18 cellular contexts compared by ENCODE assay signal in genomic region chr11:62859235-62859839, GRCh38. TPM values are rescaled to one million over a fixed set of nuclear protein-coding genes. Genes with fewer than 3 reads are reported as not detected.
DNase-seq lines count a peak whose midpoint lies in the region; ATAC-seq, FAIRE-seq and TF ChIP-seq lines count a peak whose summit lies in the region.
"Not testable (repeated sequence)": the region's sequence is repeated elsewhere in the genome, so short reads cannot be mapped to it uniquely, and the experiment has no call there.
"Had no signal": no experiment of that assay in that cellular context is flagged by ENCODE, and none has a peak within 500 bp of the region (broad histone marks: within the 10 kb centered on the region; RNA-seq: fewer than 3 reads in every experiment).

No MANE protein-coding gene starts in this region.

- TF ChIP-seq RAD21 in K562 (CRISPR knock-in tag; conservative IDR thresholded peaks at IDR 0.05 in 1 of 2, IDR thresholded peaks at IDR 0.05 in 1 of 2), result not testable (repeated sequence)

- H3K79me2 ChIP-seq in DOHH2 (ENCODE audit: control insufficient read depth, low read length), result peaks cover 99% of the 10 kb centered on the region
- peaks cover 82% of the 10 kb centered on the region for H3K79me2 ChIP-seq in Karpas-422 (ENCODE audit: low read length)
- H3K79me2 ChIP-seq in K562 (ENCODE audit: control insufficient read depth, insufficient read depth, low read length), result peaks cover 99% of the 10 kb centered on the region

- FAIRE-seq in K562 (lab: Jason Lieb, UNC), result not testable (repeated sequence)

- peak overlapping the region; percentile 19 for H3K27ac Mint-ChIP-seq in activated CD4-positive, alpha-beta T cell treated with anti-CD3 and anti-CD28 coated beads, Interleukin-2, amount 10 ng/mL, durations not matched to agents 7 days and 5 days
- H3K27ac Mint-ChIP-seq in nephron progenitor cell, result peak overlapping the region; percentile 96
- H3K27ac Mint-ChIP-seq in stimulated activated naive CD8-positive, alpha-beta T cell treated with anti-CD3 and anti-CD28 coated beads, Interleukin-15, amount 100 ng/mL, for 72 hours, result peak overlapping the region; percentile 8 to 27

- peaks cover 37% of the 10 kb centered on the region for H3F3A ChIP-seq in DOHH2 (ENCODE audit: control insufficient read depth, insufficient read depth)

- peaks cover 56% of the 10 kb centered on the region for H3K4me1 ChIP-seq in DOHH2 (ENCODE audit: control insufficient read depth, low read length)
- peaks cover 70% of the 10 kb centered on the region for H3K4me1 ChIP-seq in Karpas-422 (ENCODE audit: low read length)
- H3K4me1 ChIP-seq in K562 (replicated peaks in 1 of 2; ENCODE audit: control insufficient read depth in 2 of 2, insufficient read depth in 2 of 2, low read length in 2 of 2), result peaks cover 22 to 28% of the 10 kb centered on the region in 2 experiments; a peak in 4 of 5 replicates
- peaks cover 18% of the 10 kb centered on the region for H3K4me1 ChIP-seq in cardiac muscle cell (ENCODE audit: low read depth)

- H2AFZ ChIP-seq in Karpas-422 (ENCODE audit: low read length); K562 (ENCODE audit: low read depth, low read length): not testable (repeated sequence)

- H3K4me3 Mint-ChIP-seq in activated CD4-positive, alpha-beta T cell treated with anti-CD3 and anti-CD28 coated beads, Interleukin-2, amount 10 ng/mL, durations not matched to agents 7 days and 5 days, result not testable (repeated sequence)
- H3K4me3 Mint-ChIP-seq in nephron progenitor cell, result peak overlapping the region; percentile 63
- H3K4me3 Mint-ChIP-seq in stimulated activated naive CD8-positive, alpha-beta T cell treated with anti-CD3 and anti-CD28 coated beads, Interleukin-15, amount 100 ng/mL, for 72 hours, result peak overlapping the region in 1 of 2 donors; percentile 24

- H3K27ac ChIP-seq in DOHH2 (ENCODE audit: low read depth, low read length); Karpas-422 (ENCODE audit: low read length): not testable (repeated sequence)
- H3K27ac ChIP-seq in RWPE1 (peak overlapping the region; percentile 69), K562 (ENCODE audit: extremely low read depth, low read depth, low read length) (peak overlapping the region; percentile 63), cardiac muscle cell (peak overlapping the region; percentile 85)

- H3K9me3 Mint-ChIP-seq in activated CD4-positive, alpha-beta T cell treated with anti-CD3 and anti-CD28 coated beads, Interleukin-2, amount 10 ng/mL, durations not matched to agents 7 days and 5 days; nephron progenitor cell; stimulated activated naive CD8-positive, alpha-beta T cell treated with anti-CD3 and anti-CD28 coated beads, Interleukin-15, amount 100 ng/mL, for 72 hours: not testable (repeated sequence)

- 3% methylated on average over 11 of the region's 11 CpGs for WGBS in K562 (ENCODE audit: insufficient coverage, low coverage, missing lambda C conversion rate)

- intact Hi-C loops in K562 (cut with micrococcal nuclease), result loop anchor here (5.0 kb wide), 1 partner anchor 462 kb away; no protein-coding TSS in a partner anchor

- not testable (repeated sequence) for H3K9me1 ChIP-seq in K562 (ENCODE audit: control insufficient read depth, insufficient read depth, low read length)

- not testable (repeated sequence) for ATAC-seq in K562; stimulated activated naive CD8-positive, alpha-beta T cell treated with anti-CD3 and anti-CD28 coated beads, Interleukin-15, amount 100 ng/mL, for 72 hours

- TF ChIP-seq CTCF in DOHH2 (IDR thresholded peaks at IDR 0.05; ENCODE audit: low read depth, low read length, poor library complexity, severe bottlenecking); RWPE1 (conservative IDR thresholded peaks at IDR 0.05; ENCODE audit: low read depth); K562 (IDR thresholded peaks at IDR 0.05 in 2 of 3, conservative IDR thresholded peaks at IDR 0.05 in 1 of 3; ENCODE audit: insufficient read depth in 2 of 3, low read depth in 1 of 3, low read length in 3 of 3); cardiac muscle cell (IDR thresholded peaks at IDR 0.05; ENCODE audit: low read depth, low read length); nephron progenitor cell (IDR thresholded peaks at IDR 0.05): not testable (repeated sequence)

- not testable (repeated sequence) for H3K9me2 ChIP-seq in DOHH2 (replicated peaks; ENCODE audit: control insufficient read depth, low read length); Karpas-422 (replicated peaks; ENCODE audit: insufficient read depth, low read length)

- H3K9ac ChIP-seq in Karpas-422 (ENCODE audit: low read length), result not testable (repeated sequence)
- peak overlapping the region; percentile 53 to 85 for H3K9ac ChIP-seq in K562 (ENCODE audit: insufficient read depth in 1 of 2, low read depth in 2 of 2, low read length in 2 of 2)

- peaks cover 27% of the 10 kb centered on the region for H4K20me1 ChIP-seq in DOHH2 (ENCODE audit: control insufficient read depth, insufficient read depth, low read depth, low read length)
- H4K20me1 ChIP-seq in Karpas-422 (ENCODE audit: insufficient read depth, low read depth, low read length), result peaks cover 22% of the 10 kb centered on the region
- peaks cover 19% of the 10 kb centered on the region for H4K20me1 ChIP-seq in K562 (replicated peaks; ENCODE audit: control insufficient read depth, insufficient read depth, low read length)

- not testable (repeated sequence) for TF ChIP-seq POLR2A in K562 (conservative IDR thresholded peaks at IDR 0.05)

- CTCF ChIA-PET in RWPE1 (lab: Yijun Ruan, JAX); activated CD4-positive, alpha-beta T cell treated with anti-CD3 and anti-CD28 coated beads, Interleukin-2, amount 10 ng/mL, durations not matched to agents 7 days and 5 days (lab: Charles Lee); K562 (lab: Yijun Ruan, JAX; ENCODE audit: low intra/inter-chr PET ratio): not testable (repeated sequence)

- BruUV-seq in K562 (replicated peaks; lab: Mats Ljungman, UMichigan), result not testable (repeated sequence)

- H3K27me3 ChIP-seq in DOHH2 (ENCODE audit: control insufficient read depth, low read length); Karpas-422 (ENCODE audit: low read length); K562 (ENCODE audit: control insufficient read depth in 2 of 2, insufficient read depth in 2 of 2, low read length in 2 of 2); cardiac muscle cell: not testable (repeated sequence)

- in situ Hi-C loops in K562 (cut with MboI), result loop anchor here (25.0 kb wide), 1 partner anchor 472 kb away; no protein-coding TSS in a partner anchor

- peak overlapping the region; percentile 91 for H3K4me2 ChIP-seq in DOHH2 (ENCODE audit: low read length)
- peak overlapping the region; percentile 27 for H3K4me2 ChIP-seq in Karpas-422 (ENCODE audit: low read depth, low read length, poor library complexity, severe bottlenecking)
- peak overlapping the region; percentile 76 for H3K4me2 ChIP-seq in K562 (ENCODE audit: insufficient read depth, low read length)

- not testable (repeated sequence) for H3K4me3 ChIP-seq in DOHH2 (ENCODE audit: low read length); Karpas-422 (ENCODE audit: low read length); cardiac muscle cell
- peak overlapping the region; percentile 74 for H3K4me3 ChIP-seq in K562

- H3K4me1 Mint-ChIP-seq in activated CD4-positive, alpha-beta T cell treated with anti-CD3 and anti-CD28 coated beads, Interleukin-2, amount 10 ng/mL, durations not matched to agents 7 days and 5 days, result peaks cover 61% of the 10 kb centered on the region
- H3K4me1 Mint-ChIP-seq in nephron progenitor cell, result peaks cover 76% of the 10 kb centered on the region
- peaks cover 68% of the 10 kb centered on the region for H3K4me1 Mint-ChIP-seq in stimulated activated naive CD8-positive, alpha-beta T cell treated with anti-CD3 and anti-CD28 coated beads, Interleukin-15, amount 100 ng/mL, for 72 hours

- not testable (repeated sequence) for H3K9me3 ChIP-seq in DOHH2 (ENCODE audit: control insufficient read depth, insufficient read depth, low read length); Karpas-422 (ENCODE audit: low read length); K562 (replicated peaks; ENCODE audit: control insufficient read depth, insufficient read depth, low read depth, low read length); cardiac muscle cell (ENCODE audit: low read depth)

- POLR2A ChIA-PET in RWPE1 (lab: Yijun Ruan, JAX; ENCODE audit: low non-redundant PET); activated CD4-positive, alpha-beta T cell treated with anti-CD3 and anti-CD28 coated beads, Interleukin-2, amount 10 ng/mL, durations not matched to agents 7 days and 5 days (lab: Charles Lee): not testable (repeated sequence)
- POLR2A ChIA-PET in K562 (lab: Yijun Ruan, JAX), result interaction anchor here (0.7 kb wide), 1 partner anchor 19 kb away, joined by 3 read pairs; no protein-coding TSS in a partner anchor

- peaks cover 14% of the 10 kb centered on the region for H3K36me3 Mint-ChIP-seq in activated CD4-positive, alpha-beta T cell treated with anti-CD3 and anti-CD28 coated beads, Interleukin-2, amount 10 ng/mL, durations not matched to agents 7 days and 5 days (ENCODE audit: low read depth)
- H3K36me3 Mint-ChIP-seq in nephron progenitor cell (ENCODE audit: low read depth), result peaks cover 27% of the 10 kb centered on the region

- peak; percentile 35 for DNase-seq in Karpas-422
- not testable (repeated sequence) for DNase-seq in RWPE1 (ENCODE audit: low spot score); activated CD4-positive, alpha-beta T cell treated with anti-CD3 and anti-CD28 coated beads, Interleukin-2, amount 10 ng/mL, durations not matched to agents 7 days and 5 days; K562 (ENCODE audit: extremely low read depth in 1 of 4, low spot score in 3 of 4); cardiac muscle cell (ENCODE audit: low read depth in 1 of 2, low spot score in 1 of 2); nephron progenitor cell; stimulated activated naive CD8-positive, alpha-beta T cell treated with anti-CD3 and anti-CD28 coated beads, Interleukin-15, amount 100 ng/mL, for 72 hours

- H3K36me3 ChIP-seq in DOHH2 (ENCODE audit: control insufficient read depth, low read length), result peaks cover 77% of the 10 kb centered on the region
- H3K36me3 ChIP-seq in Karpas-422 (ENCODE audit: insufficient read depth, low read length), result peaks cover 24% of the 10 kb centered on the region
- peaks cover 52% of the 10 kb centered on the region for H3K36me3 ChIP-seq in K562 (ENCODE audit: control insufficient read depth, insufficient read depth, low read length)
- H3K36me3 ChIP-seq in cardiac muscle cell, result not testable (repeated sequence)

- TF ChIP-seq EP300 in K562 (IDR thresholded peaks at IDR 0.05; ENCODE audit: low read length), result not testable (repeated sequence)

- not testable (repeated sequence) for H3K27me3 Mint-ChIP-seq in activated CD4-positive, alpha-beta T cell treated with anti-CD3 and anti-CD28 coated beads, Interleukin-2, amount 10 ng/mL, durations not matched to agents 7 days and 5 days; nephron progenitor cell (ENCODE audit: low read depth, poor library complexity); stimulated activated naive CD8-positive, alpha-beta T cell treated with anti-CD3 and anti-CD28 coated beads, Interleukin-15, amount 100 ng/mL, for 72 hours

RNA-seq across cellular contexts. Expression of gene WDR74, which starts 19.9 kb away (rescaled TPM):
- total RNA-seq in Karpas-422 (2014; rRNA removed; shearing (Covaris generic); ENCODE audit: low replicate concordance), result 44.0 and 123 TPM in 2 replicates
- 10 to 100 TPM; 53.8 to 60.4 TPM for total RNA-seq in activated CD4-positive, alpha-beta T cell treated with anti-CD3 and anti-CD28 coated beads, Interleukin-2, amount 10 ng/mL, durations not matched to agents 7 days and 5 days
- total RNA-seq in K562 (2011; cell fraction: chromatin; rRNA removed; ENCODE audit: low replicate concordance), result 146 and 260 TPM in 2 replicates
- total RNA-seq in K562 (2011; cell fraction: nucleolus; rRNA removed), result 230 and 252 TPM in 2 replicates
- total RNA-seq in K562 (2011; cell fraction: nucleoplasm; rRNA removed), result 260 and 399 TPM in 2 replicates
- total RNA-seq in K562 (2014; rRNA removed) (210 and 239 TPM in 2 replicates), K562 (2014; rRNA removed; fragmentation: Illumina TruSeq; extraction: Trizol) (94.6 and 112 TPM in 2 replicates), K562 (2015; rRNA removed; fragmentation: Illumina TruSeq; extraction: Trizol) (122 and 128 TPM in 2 replicates), K562 (2021) (136 TPM in 2 replicates), cardiac muscle cell (47.4 and 63.3 TPM in 2 replicates)
- polyA plus RNA-seq in K562 (2011; rRNA removed) (87.2 and 92.0 TPM in 2 replicates), K562 (2014; fragmentation: Illumina TruSeq; extraction: Trizol) (114 and 118 TPM in 2 replicates), K562 (2014; fragmentation: Nextera tagmentation; extraction: Ambion mirVana) (10 to 100 TPM; 32.7 to 46.2 TPM), K562 (2014; rRNA removed) (165 and 208 TPM in 2 replicates), cardiac muscle cell (42.1 and 52.8 TPM in 2 replicates)
- polyA plus RNA-seq in K562 (2011; cell fraction: cytosol; rRNA removed), result 101 and 156 TPM in 2 replicates
- polyA plus RNA-seq in K562 (2011; cell fraction: nucleus; rRNA removed), result 223 and 302 TPM in 2 replicates
- polyA plus RNA-seq in K562 (2012), result 75.1 and 119 TPM in 2 replicates
- polyA minus RNA-seq in K562 (2011; rRNA and poly(A)+ RNA removed), result 96.2 and 110 TPM in 2 replicates
- polyA minus RNA-seq in K562 (2011; cell fraction: cytosol; rRNA and poly(A)+ RNA removed), result 51.0 and 53.7 TPM in 2 replicates
- 178 and 418 TPM in 2 replicates for polyA minus RNA-seq in K562 (2011; cell fraction: nucleus; rRNA and poly(A)+ RNA removed)

RNA-seq across cellular contexts. Expression of gene SLC3A2, which starts 21.4 kb away (rescaled TPM):
- total RNA-seq in Karpas-422 (2014; rRNA removed; shearing (Covaris generic); ENCODE audit: low replicate concordance), result 167 and 208 TPM in 2 replicates
- total RNA-seq in activated CD4-positive, alpha-beta T cell treated with anti-CD3 and anti-CD28 coated beads, Interleukin-2, amount 10 ng/mL, durations not matched to agents 7 days and 5 days, result 100 to 1,000 TPM; 153 to 157 TPM
- total RNA-seq in K562 (2011; cell fraction: chromatin; rRNA removed; ENCODE audit: low replicate concordance), result 762 and 871 TPM in 2 replicates
- 808 and 809 TPM in 2 replicates for total RNA-seq in K562 (2011; cell fraction: nucleolus; rRNA removed)
- total RNA-seq in K562 (2011; cell fraction: nucleoplasm; rRNA removed), result 628 and 726 TPM in 2 replicates
- total RNA-seq in K562 (2014; rRNA removed) (245 and 289 TPM in 2 replicates), K562 (2014; rRNA removed; fragmentation: Illumina TruSeq; extraction: Trizol) (214 and 276 TPM in 2 replicates), K562 (2015; rRNA removed; fragmentation: Illumina TruSeq; extraction: Trizol) (120 and 132 TPM in 2 replicates), K562 (2021) (255 and 276 TPM in 2 replicates), cardiac muscle cell (71.8 and 79.2 TPM in 2 replicates)
- polyA plus RNA-seq in K562 (2011; rRNA removed) (282 and 323 TPM in 2 replicates), K562 (2014; fragmentation: Illumina TruSeq; extraction: Trizol) (183 and 221 TPM in 2 replicates), K562 (2014; fragmentation: Nextera tagmentation; extraction: Ambion mirVana) (10 to 100 TPM; 20.0 to 39.7 TPM), K562 (2014; rRNA removed) (254 and 296 TPM in 2 replicates), cardiac muscle cell (93.8 and 100 TPM in 2 replicates)
- 289 and 316 TPM in 2 replicates for polyA plus RNA-seq in K562 (2011; cell fraction: cytosol; rRNA removed)
- polyA plus RNA-seq in K562 (2011; cell fraction: nucleus; rRNA removed), result 1,169 and 1,253 TPM in 2 replicates
- polyA plus RNA-seq in K562 (2012), result 196 and 375 TPM in 2 replicates
- 168 and 173 TPM in 2 replicates for polyA minus RNA-seq in K562 (2011; rRNA and poly(A)+ RNA removed)
- polyA minus RNA-seq in K562 (2011; cell fraction: cytosol; rRNA and poly(A)+ RNA removed), result 167 and 196 TPM in 2 replicates
- polyA minus RNA-seq in K562 (2011; cell fraction: nucleus; rRNA and poly(A)+ RNA removed), result 164 and 348 TPM in 2 replicates

RNA-seq across cellular contexts. Expression of gene TEX54, which starts 26.7 kb away (rescaled TPM):
- 2.7 TPM in 1 of 2 replicates, not detected in the other for total RNA-seq in Karpas-422 (2014; rRNA removed; shearing (Covaris generic); ENCODE audit: low replicate concordance)
- under 1 TPM in 1 of 2 experiments, not detected in 1; 0.48 TPM for total RNA-seq in activated CD4-positive, alpha-beta T cell treated with anti-CD3 and anti-CD28 coated beads, Interleukin-2, amount 10 ng/mL, durations not matched to agents 7 days and 5 days
- total RNA-seq in K562 (2011; cell fraction: chromatin; rRNA removed; ENCODE audit: low replicate concordance), result 0.93 TPM in 1 of 2 replicates, not detected in the other
- total RNA-seq in K562 (2011; cell fraction: nucleolus; rRNA removed), result 2.0 TPM in 1 of 2 replicates, not detected in the other
- 1.2 TPM in 1 of 2 replicates, not detected in the other for total RNA-seq in K562 (2011; cell fraction: nucleoplasm; rRNA removed)
- not detected in 2 replicates for total RNA-seq in K562 (2014; rRNA removed)
- total RNA-seq in K562 (2014; rRNA removed; fragmentation: Illumina TruSeq; extraction: Trizol), result not detected in 2 replicates
- total RNA-seq in K562 (2015; rRNA removed; fragmentation: Illumina TruSeq; extraction: Trizol), result not detected in 2 replicates
- not detected in 2 replicates for total RNA-seq in K562 (2021)
- polyA plus RNA-seq in K562 (2011; rRNA removed), result not detected in 2 replicates
- polyA plus RNA-seq in K562 (2011; cell fraction: cytosol; rRNA removed), result not detected in 2 replicates
- not detected in 2 replicates for polyA plus RNA-seq in K562 (2011; cell fraction: nucleus; rRNA removed)
- not detected in 2 replicates for polyA plus RNA-seq in K562 (2012)
- polyA plus RNA-seq in K562 (2014; fragmentation: Illumina TruSeq; extraction: Trizol), result not detected in 2 replicates
- not detected for polyA plus RNA-seq in K562 (2014; fragmentation: Nextera tagmentation; extraction: Ambion mirVana)
- polyA plus RNA-seq in K562 (2014; rRNA removed), result not detected in 2 replicates
- not detected in 2 replicates for polyA minus RNA-seq in K562 (2011; rRNA and poly(A)+ RNA removed)
- not detected in 2 replicates for polyA minus RNA-seq in K562 (2011; cell fraction: cytosol; rRNA and poly(A)+ RNA removed)
- polyA minus RNA-seq in K562 (2011; cell fraction: nucleus; rRNA and poly(A)+ RNA removed), result not detected in 2 replicates
- total RNA-seq in cardiac muscle cell, result not detected in 2 replicates
- 3.0 and 4.8 TPM in 2 replicates for polyA plus RNA-seq in cardiac muscle cell
- total RNA-seq: activated naive CD8-positive, alpha-beta T cell treated with anti-CD3 and anti-CD28 coated beads, Interleukin-2, amount 10 ng/mL, durations not matched to agents 7 days and 5 days; aorta; cardiac septum; colonic mucosa; epithelial cell of proximal tubule; kidney epithelial cell; liver; occipital lobe; T-helper 1 cell treated with Interleukin-12 subunit alpha and Interleukin-12 subunit beta and Interleukin-4 antibody, amounts not matched to agents 30 ng/mL and 1 ng/mL, for 36 hours; upper lobe of left lung had no signal

RNA-seq across cellular contexts. Expression of gene STX5, which starts 27.5 kb away (rescaled TPM):
- total RNA-seq in Karpas-422 (2014; rRNA removed; shearing (Covaris generic); ENCODE audit: low replicate concordance), result 30.0 and 39.9 TPM in 2 replicates
- 10 to 100 TPM; 34.1 to 41.0 TPM for total RNA-seq in activated CD4-positive, alpha-beta T cell treated with anti-CD3 and anti-CD28 coated beads, Interleukin-2, amount 10 ng/mL, durations not matched to agents 7 days and 5 days
- 46.3 and 74.6 TPM in 2 replicates for total RNA-seq in K562 (2011; cell fraction: chromatin; rRNA removed; ENCODE audit: low replicate concordance)
- total RNA-seq in K562 (2011; cell fraction: nucleolus; rRNA removed), result 33.7 and 41.5 TPM in 2 replicates
- total RNA-seq in K562 (2011; cell fraction: nucleoplasm; rRNA removed), result 38.8 and 41.1 TPM in 2 replicates
- total RNA-seq in K562 (2014; rRNA removed) (24.3 and 28.3 TPM in 2 replicates), K562 (2014; rRNA removed; fragmentation: Illumina TruSeq; extraction: Trizol) (17.2 and 17.4 TPM in 2 replicates), K562 (2015; rRNA removed; fragmentation: Illumina TruSeq; extraction: Trizol) (19.4 TPM in 2 replicates), K562 (2021) (24.8 and 26.9 TPM in 2 replicates), cardiac muscle cell (38.5 and 45.2 TPM in 2 replicates)
- polyA plus RNA-seq in K562 (2011; rRNA removed) (28.6 and 34.5 TPM in 2 replicates), K562 (2014; fragmentation: Illumina TruSeq; extraction: Trizol) (27.8 TPM in 2 replicates), K562 (2014; fragmentation: Nextera tagmentation; extraction: Ambion mirVana) (1 to 10 TPM; 2.8 to 3.6 TPM), K562 (2014; rRNA removed) (23.7 and 27.7 TPM in 2 replicates), cardiac muscle cell (49.4 and 53.6 TPM in 2 replicates)
- 35.9 and 38.3 TPM in 2 replicates for polyA plus RNA-seq in K562 (2011; cell fraction: cytosol; rRNA removed)
- polyA plus RNA-seq in K562 (2011; cell fraction: nucleus; rRNA removed), result 30.2 and 48.1 TPM in 2 replicates
- polyA plus RNA-seq in K562 (2012), result 22.3 and 69.5 TPM in 2 replicates
- polyA minus RNA-seq in K562 (2011; rRNA and poly(A)+ RNA removed), result 36.3 and 40.4 TPM in 2 replicates
- 14.2 and 15.6 TPM in 2 replicates for polyA minus RNA-seq in K562 (2011; cell fraction: cytosol; rRNA and poly(A)+ RNA removed)
- polyA minus RNA-seq in K562 (2011; cell fraction: nucleus; rRNA and poly(A)+ RNA removed), result 18.3 and 23.7 TPM in 2 replicates

RNA-seq across cellular contexts. Expression of gene NXF1, which starts 54.1 kb away (rescaled TPM):
- total RNA-seq in Karpas-422 (2014; rRNA removed; shearing (Covaris generic); ENCODE audit: low replicate concordance), result 37.5 and 41.1 TPM in 2 replicates
- 100 to 1,000 TPM; 110 to 121 TPM for total RNA-seq in activated CD4-positive, alpha-beta T cell treated with anti-CD3 and anti-CD28 coated beads, Interleukin-2, amount 10 ng/mL, durations not matched to agents 7 days and 5 days
- 197 and 278 TPM in 2 replicates for total RNA-seq in K562 (2011; cell fraction: chromatin; rRNA removed; ENCODE audit: low replicate concordance)
- total RNA-seq in K562 (2011; cell fraction: nucleolus; rRNA removed), result 110 and 133 TPM in 2 replicates
- total RNA-seq in K562 (2011; cell fraction: nucleoplasm; rRNA removed), result 134 and 162 TPM in 2 replicates
- total RNA-seq in K562 (2014; rRNA removed), result 24.4 and 36.9 TPM in 2 replicates
- 24.0 and 28.5 TPM in 2 replicates for total RNA-seq in K562 (2014; rRNA removed; fragmentation: Illumina TruSeq; extraction: Trizol)
- 35.3 and 35.8 TPM in 2 replicates for total RNA-seq in K562 (2015; rRNA removed; fragmentation: Illumina TruSeq; extraction: Trizol)
- total RNA-seq in K562 (2021), result 60.2 and 64.7 TPM in 2 replicates
- 18.1 and 26.3 TPM in 2 replicates for polyA plus RNA-seq in K562 (2011; rRNA removed)
- 34.4 and 39.3 TPM in 2 replicates for polyA plus RNA-seq in K562 (2011; cell fraction: cytosol; rRNA removed)
- 182 and 294 TPM in 2 replicates for polyA plus RNA-seq in K562 (2011; cell fraction: nucleus; rRNA removed)
- polyA plus RNA-seq in K562 (2012), result 55.7 and 62.4 TPM in 2 replicates
- polyA plus RNA-seq in K562 (2014; fragmentation: Illumina TruSeq; extraction: Trizol), result 86.9 and 98.3 TPM in 2 replicates
- 10 to 100 TPM; 26.8 to 68.8 TPM for polyA plus RNA-seq in K562 (2014; fragmentation: Nextera tagmentation; extraction: Ambion mirVana)
- polyA plus RNA-seq in K562 (2014; rRNA removed), result 34.4 and 41.1 TPM in 2 replicates
- polyA minus RNA-seq in K562 (2011; rRNA and poly(A)+ RNA removed), result 50.1 and 55.8 TPM in 2 replicates
- polyA minus RNA-seq in K562 (2011; cell fraction: cytosol; rRNA and poly(A)+ RNA removed), result 25.8 and 39.4 TPM in 2 replicates
- 37.7 and 52.9 TPM in 2 replicates for polyA minus RNA-seq in K562 (2011; cell fraction: nucleus; rRNA and poly(A)+ RNA removed)
- total RNA-seq in cardiac muscle cell, result 52.8 and 60.7 TPM in 2 replicates
- 96.7 and 127 TPM in 2 replicates for polyA plus RNA-seq in cardiac muscle cell

Comparison
In these comparisons a context has a peak if more than half of its experiments do, and no peak if none do; other contexts are left out.
1. H3K4me2 ChIP-seq: peak in every context shown above with its lines; median percentile 91 in DOHH2; 76 in K562; 27 in Karpas-422.
2. H3K27ac Mint-ChIP-seq: peak in every context shown above with its lines; median percentile 96 in nephron progenitor cell; 19 in activated CD4-positive, alpha-beta T cell treated with anti-CD3 and anti-CD28 coated beads, Interleukin-2, amount 10 ng/mL, durations not matched to agents 7 days and 5 days; 18 in stimulated activated naive CD8-positive, alpha-beta T cell treated with anti-CD3 and anti-CD28 coated beads, Interleukin-15, amount 100 ng/mL, for 72 hours.